ENCODE assay signal across 16 cellular contexts in genomic region chr3:100426029-100426682, GRCh38.
"Had no signal": no experiment of that assay in that cellular context is flagged by ENCODE, and none has a peak within 500 bp of the region (broad histone marks: within the 10 kb centered on the region; RNA-seq: fewer than 3 reads in every experiment).

No MANE protein-coding gene starts in this region.

- H3K4me3 ChIP-seq: cardiac muscle cell, dorsolateral prefrontal cortex, pancreas, thyroid gland, uterus had no signal

- DNase-seq: activated B cell treated with CpG ODN at 0.5 μM for 24 hours; activated CD4-positive, alpha-beta T cell treated with anti-CD3 and anti-CD28 coated beads, Interleukin-2, amount 10 ng/mL, durations not matched to agents 24 days and 14 days; activated CD8-positive, alpha-beta memory T cell treated with anti-CD3 and anti-CD28 coated beads for 24 hours; activated naive CD4-positive, alpha-beta T cell treated with anti-CD3 and anti-CD28 coated beads for 36 hours; activated naive CD8-positive, alpha-beta T cell treated with anti-CD3 and anti-CD28 coated beads, Interleukin-2, amount 50 U/mL, for 24 hours; aorta; dorsolateral prefrontal cortex; foreskin fibroblast; naive thymus-derived CD4-positive, alpha-beta T cell; pancreas; T-helper 2 cell; thyroid gland; uterus had no signal

- H3K27ac ChIP-seq: cardiac muscle cell, dorsolateral prefrontal cortex, pancreas, thyroid gland, uterus had no signal

- H3K27me3 ChIP-seq: cardiac muscle cell, dorsolateral prefrontal cortex, pancreas, thyroid gland, uterus had no signal

- H3K36me3 ChIP-seq: cardiac muscle cell, pancreas, thyroid gland, uterus had no signal

- H3K4me1 ChIP-seq: pancreas, uterus had no signal

- H3K9me3 ChIP-seq: pancreas, thyroid gland, uterus had no signal

- FAIRE-seq: endometrium, pancreas had no signal

- ATAC-seq: activated naive CD8-positive, alpha-beta T cell treated with anti-CD3 and anti-CD28 coated beads, Interleukin-2, amount 50 U/mL, for 24 hours; naive thymus-derived CD4-positive, alpha-beta T cell; stimulated activated effector memory CD8-positive, alpha-beta T cell treated with anti-CD3 and anti-CD28 coated beads, Interleukin-12 subunit alpha, Interleukin-12 subunit beta, amount 100 ng/mL, for 72 hours had no signal
